In the genomic region with DNA sequence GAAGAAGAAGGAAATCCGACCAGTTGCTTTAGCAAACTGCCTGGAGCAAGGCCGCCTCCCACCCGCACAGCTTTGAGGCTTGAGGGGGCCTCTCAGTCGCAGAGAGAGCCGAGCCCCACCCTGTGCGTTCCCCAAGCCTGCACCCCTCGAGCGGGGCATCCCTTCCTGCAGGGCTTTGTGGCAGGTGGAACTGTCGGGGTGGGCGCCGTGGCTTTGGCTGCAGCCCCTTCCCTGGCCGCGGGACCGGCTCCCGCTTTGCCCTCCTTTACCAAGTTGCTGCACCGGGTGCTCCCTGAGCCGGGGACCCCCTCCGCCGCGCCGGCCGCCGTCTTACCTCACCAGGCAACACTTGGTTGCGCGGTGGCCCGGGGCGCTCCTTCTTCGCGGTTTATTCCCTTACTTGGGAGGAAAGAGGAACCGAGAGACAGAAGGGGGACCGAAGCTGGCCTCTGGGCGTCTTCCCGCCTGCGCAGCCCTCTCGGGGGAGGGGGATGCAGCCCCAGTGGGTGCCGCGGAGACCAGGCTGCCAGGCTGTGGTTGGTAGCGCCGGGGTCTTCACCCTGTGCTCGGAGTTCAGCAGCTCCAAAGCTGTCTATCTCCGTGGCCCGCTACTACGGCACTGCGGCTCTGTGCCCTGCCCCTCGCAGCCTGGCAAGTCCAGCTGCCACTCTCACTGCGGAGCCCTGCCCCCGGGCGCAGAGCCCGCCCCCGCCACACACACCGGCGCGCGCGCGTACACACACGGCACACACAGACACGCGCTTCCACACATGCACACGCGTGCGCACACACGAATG, we compare ENCODE assay signal across 8 cellular contexts. TPM values are rescaled to one million over a fixed set of nuclear protein-coding genes. Genes with fewer than 3 reads are reported as not detected.
DNase-seq lines count a peak whose midpoint lies in the region; ATAC-seq and TF ChIP-seq lines count a peak whose summit lies in the region.

Gene DGKG (minus strand): TSS at position 623 of the 797 bp plus-strand sequence. CDS start 41,775 bp downstream, outside the sequence.

- H3K9me3 ChIP-seq in CD4-positive, alpha-beta memory T cell (ENCODE audit: control insufficient read depth in 1 of 2, low read length in 2 of 2): no peaks in the 10 kb centered on the region
- H3K9me3 ChIP-seq in colonic mucosa: no peaks in the 10 kb centered on the region
- no peaks in the 10 kb centered on the region for H3K9me3 ChIP-seq in lung (ENCODE audit: control insufficient read depth in 2 of 2, insufficient read depth in 1 of 2, low read length in 1 of 2)

- no peak within 1 kb of the TSS for H3K27ac ChIP-seq in CD4-positive, alpha-beta memory T cell (ENCODE audit: low read depth, low read length)
- H3K27ac ChIP-seq in colonic mucosa: no peak within 1 kb of the TSS
- H3K27ac ChIP-seq in lung (ENCODE audit: low read depth in 1 of 2, low read length in 1 of 2): peak within 1 kb of the TSS; percentile 26 to 57

- peak in 2 of 5 donors; percentile 1 to 4 for DNase-seq in CD4-positive, alpha-beta memory T cell
- DNase-seq in SIG-M5 treated with dmso at 0.1 percent for 504 hours (lab: John Stamatoyannopoulos, UW; ENCODE audit: unreplicated experiment) (peak; percentile 91), colonic mucosa (peak; percentile 19), lung (ENCODE audit: low spot score) (peak; percentile 51), SHP77 treated with DMSO at 0.1 percent for 48 hours (lab: John Stamatoyannopoulos, UW) (no peak)

- WGBS in lung, 2 donors: 0 to 1% methylated on average over 59 to 63 of the region's 63 CpGs

- peaks cover 20% of the 10 kb centered on the region for H3K27me3 ChIP-seq in CD4-positive, alpha-beta memory T cell (ENCODE audit: insufficient read depth, low read length)
- H3K27me3 ChIP-seq in colonic mucosa: peaks cover 24% of the 10 kb centered on the region
- no peaks in the 10 kb centered on the region for H3K27me3 ChIP-seq in lung (ENCODE audit: control insufficient read depth, insufficient read depth)

- H3K27ac Mint-ChIP-seq in CD4-positive, alpha-beta memory T cell: no peak within 1 kb of the TSS
- H3K27ac Mint-ChIP-seq in stimulated activated memory B cell treated with anti-CD40 and anti-IgM and Interleukin-4, amounts not matched to agents 10 μg/mL and 1 μg/mL and 100 μg/mL, for 72 hours: peak within 1 kb of the TSS; percentile 70

- CTCF ChIA-PET in CD4-positive, alpha-beta memory T cell (lab: Charles Lee; ENCODE audit: partially characterized antibody): no interaction called here

- peaks cover 3 to 7% (median 4%) of the 10 kb centered on the region in 4 donors for H3K4me1 Mint-ChIP-seq in CD4-positive, alpha-beta memory T cell
- peaks cover 30% of the 10 kb centered on the region for H3K4me1 Mint-ChIP-seq in stimulated activated memory B cell treated with anti-CD40 and anti-IgM and Interleukin-4, amounts not matched to agents 10 μg/mL and 1 μg/mL and 100 μg/mL, for 72 hours

- H3K36me3 Mint-ChIP-seq in CD4-positive, alpha-beta memory T cell: no peaks in the 10 kb centered on the region
- H3K36me3 Mint-ChIP-seq in stimulated activated memory B cell treated with anti-CD40 and anti-IgM and Interleukin-4, amounts not matched to agents 10 μg/mL and 1 μg/mL and 100 μg/mL, for 72 hours: no peaks in the 10 kb centered on the region

- peaks cover 27 to 35% of the 10 kb centered on the region in 2 donors for H3K27me3 Mint-ChIP-seq in CD4-positive, alpha-beta memory T cell
- no peaks in the 10 kb centered on the region for H3K27me3 Mint-ChIP-seq in stimulated activated memory B cell treated with anti-CD40 and anti-IgM and Interleukin-4, amounts not matched to agents 10 μg/mL and 1 μg/mL and 100 μg/mL, for 72 hours

- POLR2A ChIA-PET in CD4-positive, alpha-beta memory T cell (lab: Charles Lee; ENCODE audit: partially characterized antibody): no interaction called here

- no peaks in the 10 kb centered on the region for H3K9me3 Mint-ChIP-seq in CD4-positive, alpha-beta memory T cell
- no peaks in the 10 kb centered on the region for H3K9me3 Mint-ChIP-seq in stimulated activated memory B cell treated with anti-CD40 and anti-IgM and Interleukin-4, amounts not matched to agents 10 μg/mL and 1 μg/mL and 100 μg/mL, for 72 hours

- H3K4me3 ChIP-seq in CD4-positive, alpha-beta memory T cell (ENCODE audit: low read length in 2 of 2): no peak within 1 kb of the TSS
- peak within 1 kb of the TSS; percentile 29 for H3K4me3 ChIP-seq in colonic mucosa
- peak within 1 kb of the TSS; percentile 41 for H3K4me3 ChIP-seq in lung

- peak; percentile 65 for ATAC-seq in GM19043 (IDR thresholded peaks at IDR 0.05; ENCODE audit: low read depth, unreplicated experiment)
- ATAC-seq in HG03378 (IDR thresholded peaks at IDR 0.05; ENCODE audit: unreplicated experiment): peak; percentile 64
- peak; percentile 63 for ATAC-seq in lung (ENCODE audit: insufficient read depth, low FRiP score)
- peak; percentile 91 for ATAC-seq in stimulated activated memory B cell treated with anti-CD40 and anti-IgM and Interleukin-4, amounts not matched to agents 10 μg/mL and 1 μg/mL and 100 μg/mL, for 72 hours

- H3K9ac ChIP-seq in colonic mucosa (ENCODE audit: low read depth in 2 of 2, low read length in 2 of 2): peak within 1 kb of the TSS in 1 of 2 donors; percentile 47

- H3K4me3 Mint-ChIP-seq in CD4-positive, alpha-beta memory T cell: peak within 1 kb of the TSS in 7 of 8 donors; percentile 23 to 75 (median 47)
- H3K4me3 Mint-ChIP-seq in stimulated activated memory B cell treated with anti-CD40 and anti-IgM and Interleukin-4, amounts not matched to agents 10 μg/mL and 1 μg/mL and 100 μg/mL, for 72 hours: peak within 1 kb of the TSS; percentile 83

- H3K36me3 ChIP-seq in CD4-positive, alpha-beta memory T cell (ENCODE audit: insufficient read depth, low read length): no peaks in the 10 kb centered on the region
- H3K36me3 ChIP-seq in colonic mucosa (no peaks in the 10 kb centered on the region), lung (ENCODE audit: control insufficient read depth in 2 of 2, insufficient read depth in 2 of 2, low read length in 2 of 2) (no peaks in the 10 kb centered on the region)

- TF ChIP-seq CTCF in colonic mucosa (IDR thresholded peaks at IDR 0.05): no peak
- no peak for TF ChIP-seq CTCF in lung (IDR thresholded peaks at IDR 0.05; ENCODE audit: control extremely low read depth, extremely low read depth)

- intact Hi-C loops in CD4-positive, alpha-beta memory T cell (cut with micrococcal nuclease): no loop called here
- intact Hi-C loops in colonic mucosa (cut with DNase I): no loop called here

- H3K4me1 ChIP-seq in CD4-positive, alpha-beta memory T cell (ENCODE audit: insufficient read depth, low read length): peaks cover 9% of the 10 kb centered on the region
- H3K4me1 ChIP-seq in colonic mucosa (no peaks in the 10 kb centered on the region), lung (ENCODE audit: control insufficient read depth in 2 of 2, insufficient read depth in 2 of 2, low read length in 2 of 2) (peaks cover 0 to 4% of the 10 kb centered on the region in 2 donors)

RNA-seq across cellular contexts. Expression of gene DGKG, which starts in this region (rescaled TPM):
- total RNA-seq in CD4-positive, alpha-beta memory T cell: under 1 TPM in 1 of 2 experiments, not detected in 1; 0.75 TPM
- polyA plus RNA-seq in CD4-positive, alpha-beta memory T cell: not detected
- total RNA-seq in colonic mucosa: under 1 TPM; 0.17 to 0.64 TPM
- 10 to 100 TPM; 10.6 to 13.7 TPM for total RNA-seq in lung
- 1 to 10 TPM; 2.1 to 5.4 TPM for polyA plus RNA-seq in lung

Comparison
In these comparisons a context has a peak if more than half of its experiments do, and no peak if none do; other contexts are left out.
1. RNA of gene DGKG (total RNA-seq): 10.6 to 13.7 TPM in lung; 0.75 TPM in CD4-positive, alpha-beta memory T cell and 0.17 to 0.64 TPM in colonic mucosa; every median in the first group is over 4 times any median in the second.
2. Peak in DNase-seq and H3K4me3 ChIP-seq in colonic mucosa; RNA of the gene not detected or under 1 TPM.
3. H3K27ac ChIP-seq: peak in lung (2 of 2); none in CD4-positive, alpha-beta memory T cell (single experiment) and colonic mucosa (single experiment).
4. Peak in every context shown above with its lines, with median percentiles within 50 percentile points of each other: ATAC-seq.